ENCODE assay signal across 10 cellular contexts in the genomic region with DNA sequence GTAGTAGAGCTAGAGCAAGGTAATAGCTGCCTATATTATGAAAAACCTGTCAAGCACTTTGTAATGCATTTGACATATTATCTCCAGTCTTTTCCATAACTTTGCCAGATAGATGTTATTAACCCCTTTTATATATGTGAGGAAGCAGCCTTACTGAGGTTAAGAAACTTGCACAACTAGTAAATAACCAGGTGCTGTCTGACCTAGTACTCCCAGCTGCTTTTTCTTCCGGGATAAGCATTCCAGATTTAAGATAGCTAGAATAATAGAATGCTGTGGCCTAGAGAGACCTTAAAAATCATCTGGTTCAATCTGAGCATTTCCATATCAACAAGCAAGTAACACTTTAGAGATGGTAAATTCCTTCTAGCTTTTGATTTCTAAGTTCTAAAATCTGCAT. TPM values are rescaled to one million over a fixed set of nuclear protein-coding genes. Genes with fewer than 3 reads are reported as not detected.
DNase-seq lines count a peak whose midpoint lies in the region; ATAC-seq and TF ChIP-seq lines count a peak whose summit lies in the region.
"Had no signal": no experiment of that assay in that cellular context is flagged by ENCODE, and none has a peak within 500 bp of the region (broad histone marks: within the 10 kb centered on the region; RNA-seq: fewer than 3 reads in every experiment).

No MANE protein-coding gene starts in this region.

- H3K36me3 ChIP-seq in GM23248 (ENCODE audit: low read depth) (peaks cover 4% of the 10 kb centered on the region; the same call in 1 of the 2 replicates), gastrocnemius medialis (no peaks in the 10 kb centered on the region)

- H3K4me3 ChIP-seq in GM23248: peak overlapping the region; percentile 97
- peak overlapping the region; percentile 87 for H3K4me3 ChIP-seq in fibroblast of the aortic adventitia (ENCODE audit: low read depth, low read length)
- H3K4me3 ChIP-seq in gastrocnemius medialis: peak overlapping the region; percentile 70 to 89 (median 83)

- peak; percentile 10 to 13 for ATAC-seq in gastrocnemius medialis

- peak overlapping the region; percentile 99; the same call in 1 of the 2 replicates for H2AFZ ChIP-seq in GM23248

- H3K9ac ChIP-seq in GM23248: peak overlapping the region; percentile 98

- in situ Hi-C loops in GM23248 (cut with MboI): no loop called here
- in situ Hi-C loops in gastrocnemius medialis (cut with MboI; ENCODE audit: low sequenced_read_pairs in 4 of 4): loop anchor here in 3 of 4 donors (10.0 to 25.0 kb wide), 4 partner anchors 206 to 631 kb away; a partner anchor contains a TSS

- TF ChIP-seq POLR2A in gastrocnemius medialis (IDR thresholded peaks at IDR 0.05): no peak

- H3K79me2 ChIP-seq in GM23248 (ENCODE audit: insufficient read depth): peaks cover 60% of the 10 kb centered on the region

- H3K27me3 ChIP-seq in GM23248 (replicated peaks; ENCODE audit: insufficient read depth) (no peaks in the 10 kb centered on the region), gastrocnemius medialis (no peaks in the 10 kb centered on the region)

- DNase-seq in GM23248: peak; percentile 29
- DNase-seq in RPMI7951 (ENCODE audit: low read depth): peak; percentile 8
- DNase-seq in fibroblast of the aortic adventitia (ENCODE audit: low read depth): no peak
- DNase-seq in gastrocnemius medialis: no peak
- DNase-seq in globus pallidus (ENCODE audit: low spot score): no peak
- no peak for DNase-seq in NCI-H524 (lab: John Stamatoyannopoulos, UW)
- DNase-seq in NCI-H82 treated with DMSO at 0.1 percent for 48 hours (lab: John Stamatoyannopoulos, UW; ENCODE audit: unreplicated experiment): no peak
- DNase-seq in NCI-H226: no peak
- DNase-seq: NCI-H345; stimulated activated CD4-positive, alpha-beta T cell treated with anti-CD3 and anti-CD28 coated beads, Interleukin-2, amount 100 ng/mL, for 48 hours had no signal

- TF ChIP-seq CTCF in fibroblast of the aortic adventitia (IDR thresholded peaks at IDR 0.05; ENCODE audit: insufficient read depth, low read length) (no peak), gastrocnemius medialis (IDR thresholded peaks at IDR 0.05 in 4 of 5, conservative IDR thresholded peaks at IDR 0.05 in 1 of 5) (peak in 1 of 5 experiments; percentile 2)

- H3K4me1 ChIP-seq in GM23248 (ENCODE audit: insufficient read depth) (peaks cover 37% of the 10 kb centered on the region), gastrocnemius medialis (peaks cover 52 to 54% of the 10 kb centered on the region in 2 donors)

- peak overlapping the region; percentile 100 for H3K4me2 ChIP-seq in GM23248 (ENCODE audit: unreplicated experiment)

- 0% methylated on average over 1 of the region's 1 CpG for WGBS in GM23248 (ENCODE audit: low coverage in 1 of 2, low lambda C conversion rate in 2 of 2, missing lambda C conversion rate in 2 of 2), 2 experiments

- H3F3A ChIP-seq in GM23248 (ENCODE audit: insufficient read depth): peaks cover 19% of the 10 kb centered on the region

- H3K9me2 ChIP-seq in GM23248 (ENCODE audit: insufficient read depth): no peaks in the 10 kb centered on the region

- H4K20me1 ChIP-seq in GM23248 (ENCODE audit: insufficient read depth): peaks cover 21% of the 10 kb centered on the region; the same call in 1 of the 2 replicates

- no peaks in the 10 kb centered on the region for H3K9me3 ChIP-seq in GM23248 (ENCODE audit: low read depth)
- H3K9me3 ChIP-seq in gastrocnemius medialis: no peaks in the 10 kb centered on the region

- intact Hi-C loops in gastrocnemius medialis (cut with DNase I; ENCODE audit: low total_unique reads): loop anchor here (10.0 kb wide), 4 partner anchors 259 to 1131 kb away; a partner anchor contains a TSS

- H3K27ac ChIP-seq in GM23248 (peak overlapping the region; percentile 96), gastrocnemius medialis (peak overlapping the region; percentile 91 to 98 (median 97))

RNA-seq across cellular contexts. Expression of a gene that starts 1.6 kb away (rescaled TPM):
- total RNA-seq in GM23248 (2014; rRNA removed; shearing (Covaris generic)): 36.0 and 47.6 TPM in 2 replicates
- polyA plus RNA-seq in GM23248 (2016; fragmentation: Nextera tagmentation; extraction: Ambion mirVana): 126 and 131 TPM in 2 replicates
- total RNA-seq in RPMI7951 (2014; rRNA removed; shearing (Covaris generic)): 45.6 and 53.6 TPM in 2 replicates
- total RNA-seq in fibroblast of the aortic adventitia (ENCODE audit: low replicate concordance) (85.3 and 89.5 TPM in 2 replicates), gastrocnemius medialis (100 to 1,000 TPM in 2 of 4 donors, 10 to 100 TPM in 2; 76.6 to 168 (median 112) TPM)

Comparison
In these comparisons a context has a peak if more than half of its experiments do, and no peak if none do; other contexts are left out.
1. DNase-seq: peak in GM23248 (single experiment) and RPMI7951 (single experiment); none in fibroblast of the aortic adventitia (single experiment), gastrocnemius medialis (0 of 2), globus pallidus (single experiment), NCI-H524 (0 of 2), NCI-H82 treated with DMSO at 0.1 percent for 48 hours (single experiment) and NCI-H226 (single experiment).
2. Peak in every context shown above with its lines, with median percentiles within 50 percentile points of each other: H3K4me3 ChIP-seq.